Comparison of ENCODE assay signal across 1 cellular context in genomic region chr14:104680806-104681688, GRCh38.
TF ChIP-seq lines count a peak whose summit lies in the region.

No MANE protein-coding gene starts in this region.

TF ChIP-seq in GM12878, 131 proteins besides CTCF, POLR2A, EP300 and RAD21 (continued from another document and continues in another):
- peak; percentile 56; the same call in 1 of the 2 replicates for TF ChIP-seq IRF4 (IDR thresholded peaks at IDR 0.05; ENCODE audit: low read depth, low read length)
- TF ChIP-seq RB1 (IDR thresholded peaks at IDR 0.05; ENCODE audit: borderline replicate concordance), result no peak
- TF ChIP-seq, protein P1, sequence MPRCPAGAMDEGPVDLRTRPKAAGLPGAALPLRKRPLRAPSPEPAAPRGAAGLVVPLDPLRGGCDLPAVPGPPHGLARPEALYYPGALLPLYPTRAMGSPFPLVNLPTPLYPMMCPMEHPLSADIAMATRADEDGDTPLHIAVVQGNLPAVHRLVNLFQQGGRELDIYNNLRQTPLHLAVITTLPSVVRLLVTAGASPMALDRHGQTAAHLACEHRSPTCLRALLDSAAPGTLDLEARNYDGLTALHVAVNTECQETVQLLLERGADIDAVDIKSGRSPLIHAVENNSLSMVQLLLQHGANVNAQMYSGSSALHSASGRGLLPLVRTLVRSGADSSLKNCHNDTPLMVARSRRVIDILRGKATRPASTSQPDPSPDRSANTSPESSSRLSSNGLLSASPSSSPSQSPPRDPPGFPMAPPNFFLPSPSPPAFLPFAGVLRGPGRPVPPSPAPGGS (IDR thresholded peaks at IDR 0.05; ENCODE audit: borderline replicate concordance, insufficient read depth, low read depth, low read length, poor library complexity, severe bottlenecking), result no peak
- TF ChIP-seq, protein P2, sequence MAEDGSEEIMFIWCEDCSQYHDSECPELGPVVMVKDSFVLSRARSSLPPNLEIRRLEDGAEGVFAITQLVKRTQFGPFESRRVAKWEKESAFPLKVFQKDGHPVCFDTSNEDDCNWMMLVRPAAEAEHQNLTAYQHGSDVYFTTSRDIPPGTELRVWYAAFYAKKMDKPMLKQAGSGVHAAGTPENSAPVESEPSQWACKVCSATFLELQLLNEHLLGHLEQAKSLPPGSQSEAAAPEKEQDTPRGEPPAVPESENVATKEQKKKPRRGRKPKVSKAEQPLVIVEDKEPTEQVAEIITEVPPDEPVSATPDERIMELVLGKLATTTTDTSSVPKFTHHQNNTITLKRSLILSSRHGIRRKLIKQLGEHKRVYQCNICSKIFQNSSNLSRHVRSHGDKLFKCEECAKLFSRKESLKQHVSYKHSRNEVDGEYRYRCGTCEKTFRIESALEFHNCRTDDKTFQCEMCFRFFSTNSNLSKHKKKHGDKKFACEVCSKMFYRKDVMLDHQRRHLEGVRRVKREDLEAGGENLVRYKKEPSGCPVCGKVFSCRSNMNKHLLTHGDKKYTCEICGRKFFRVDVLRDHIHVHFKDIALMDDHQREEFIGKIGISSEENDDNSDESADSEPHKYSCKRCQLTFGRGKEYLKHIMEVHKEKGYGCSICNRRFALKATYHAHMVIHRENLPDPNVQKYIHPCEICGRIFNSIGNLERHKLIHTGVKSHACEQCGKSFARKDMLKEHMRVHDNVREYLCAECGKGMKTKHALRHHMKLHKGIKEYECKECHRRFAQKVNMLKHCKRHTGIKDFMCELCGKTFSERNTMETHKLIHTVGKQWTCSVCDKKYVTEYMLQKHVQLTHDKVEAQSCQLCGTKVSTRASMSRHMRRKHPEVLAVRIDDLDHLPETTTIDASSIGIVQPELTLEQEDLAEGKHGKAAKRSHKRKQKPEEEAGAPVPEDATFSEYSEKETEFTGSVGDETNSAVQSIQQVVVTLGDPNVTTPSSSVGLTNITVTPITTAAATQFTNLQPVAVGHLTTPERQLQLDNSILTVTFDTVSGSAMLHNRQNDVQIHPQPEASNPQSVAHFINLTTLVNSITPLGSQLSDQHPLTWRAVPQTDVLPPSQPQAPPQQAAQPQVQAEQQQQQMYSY (CRISPR knock-in tag; IDR thresholded peaks at IDR 0.05), result no peak
- TF ChIP-seq POLR2AphosphoS5 (IDR thresholded peaks at IDR 0.05; ENCODE audit: low read length), result no peak
- TF ChIP-seq, protein P3, sequence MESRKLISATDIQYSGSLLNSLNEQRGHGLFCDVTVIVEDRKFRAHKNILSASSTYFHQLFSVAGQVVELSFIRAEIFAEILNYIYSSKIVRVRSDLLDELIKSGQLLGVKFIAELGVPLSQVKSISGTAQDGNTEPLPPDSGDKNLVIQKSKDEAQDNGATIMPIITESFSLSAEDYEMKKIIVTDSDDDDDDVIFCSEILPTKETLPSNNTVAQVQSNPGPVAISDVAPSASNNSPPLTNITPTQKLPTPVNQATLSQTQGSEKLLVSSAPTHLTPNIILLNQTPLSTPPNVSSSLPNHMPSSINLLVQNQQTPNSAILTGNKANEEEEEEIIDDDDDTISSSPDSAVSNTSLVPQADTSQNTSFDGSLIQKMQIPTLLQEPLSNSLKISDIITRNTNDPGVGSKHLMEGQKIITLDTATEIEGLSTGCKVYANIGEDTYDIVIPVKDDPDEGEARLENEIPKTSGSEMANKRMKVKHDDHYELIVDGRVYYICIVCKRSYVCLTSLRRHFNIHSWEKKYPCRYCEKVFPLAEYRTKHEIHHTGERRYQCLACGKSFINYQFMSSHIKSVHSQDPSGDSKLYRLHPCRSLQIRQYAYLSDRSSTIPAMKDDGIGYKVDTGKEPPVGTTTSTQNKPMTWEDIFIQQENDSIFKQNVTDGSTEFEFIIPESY (IDR thresholded peaks at IDR 0.05), result no peak
- TF ChIP-seq, protein P4, sequence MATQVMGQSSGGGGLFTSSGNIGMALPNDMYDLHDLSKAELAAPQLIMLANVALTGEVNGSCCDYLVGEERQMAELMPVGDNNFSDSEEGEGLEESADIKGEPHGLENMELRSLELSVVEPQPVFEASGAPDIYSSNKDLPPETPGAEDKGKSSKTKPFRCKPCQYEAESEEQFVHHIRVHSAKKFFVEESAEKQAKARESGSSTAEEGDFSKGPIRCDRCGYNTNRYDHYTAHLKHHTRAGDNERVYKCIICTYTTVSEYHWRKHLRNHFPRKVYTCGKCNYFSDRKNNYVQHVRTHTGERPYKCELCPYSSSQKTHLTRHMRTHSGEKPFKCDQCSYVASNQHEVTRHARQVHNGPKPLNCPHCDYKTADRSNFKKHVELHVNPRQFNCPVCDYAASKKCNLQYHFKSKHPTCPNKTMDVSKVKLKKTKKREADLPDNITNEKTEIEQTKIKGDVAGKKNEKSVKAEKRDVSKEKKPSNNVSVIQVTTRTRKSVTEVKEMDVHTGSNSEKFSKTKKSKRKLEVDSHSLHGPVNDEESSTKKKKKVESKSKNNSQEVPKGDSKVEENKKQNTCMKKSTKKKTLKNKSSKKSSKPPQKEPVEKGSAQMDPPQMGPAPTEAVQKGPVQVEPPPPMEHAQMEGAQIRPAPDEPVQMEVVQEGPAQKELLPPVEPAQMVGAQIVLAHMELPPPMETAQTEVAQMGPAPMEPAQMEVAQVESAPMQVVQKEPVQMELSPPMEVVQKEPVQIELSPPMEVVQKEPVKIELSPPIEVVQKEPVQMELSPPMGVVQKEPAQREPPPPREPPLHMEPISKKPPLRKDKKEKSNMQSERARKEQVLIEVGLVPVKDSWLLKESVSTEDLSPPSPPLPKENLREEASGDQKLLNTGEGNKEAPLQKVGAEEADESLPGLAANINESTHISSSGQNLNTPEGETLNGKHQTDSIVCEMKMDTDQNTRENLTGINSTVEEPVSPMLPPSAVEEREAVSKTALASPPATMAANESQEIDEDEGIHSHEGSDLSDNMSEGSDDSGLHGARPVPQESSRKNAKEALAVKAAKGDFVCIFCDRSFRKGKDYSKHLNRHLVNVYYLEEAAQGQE (IDR thresholded peaks at IDR 0.05; ENCODE audit: low read depth, low read length), result no peak
- TF ChIP-seq POLR2AphosphoS2 (IDR thresholded peaks at IDR 0.05; ENCODE audit: low read depth, low read length), result no peak
- no peak for TF ChIP-seq TCF12 (IDR thresholded peaks at IDR 0.05; ENCODE audit: low read depth, low read length)
- no peak for TF ChIP-seq ZNF384 (IDR thresholded peaks at IDR 0.05; ENCODE audit: borderline replicate concordance, low read depth, low read length)
- no peak for TF ChIP-seq KDM1A (IDR thresholded peaks at IDR 0.05; ENCODE audit: borderline replicate concordance)
- TF ChIP-seq DPF2 (IDR thresholded peaks at IDR 0.05), result peak; percentile 67; the same call in 1 of the 2 replicates
- TF ChIP-seq LARP7 (IDR thresholded peaks at IDR 0.05), result no peak
- no peak for TF ChIP-seq BACH1 (IDR thresholded peaks at IDR 0.05; ENCODE audit: borderline replicate concordance)
- TF ChIP-seq, protein P5, sequence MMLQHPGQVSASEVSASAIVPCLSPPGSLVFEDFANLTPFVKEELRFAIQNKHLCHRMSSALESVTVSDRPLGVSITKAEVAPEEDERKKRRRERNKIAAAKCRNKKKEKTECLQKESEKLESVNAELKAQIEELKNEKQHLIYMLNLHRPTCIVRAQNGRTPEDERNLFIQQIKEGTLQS (IDR thresholded peaks at IDR 0.05; ENCODE audit: borderline replicate concordance, extremely low read depth, low read depth, low read length), result no peak
- no peak for TF ChIP-seq CBFB (IDR thresholded peaks at IDR 0.05; ENCODE audit: low read depth)
- TF ChIP-seq SPI1 (IDR thresholded peaks at IDR 0.05; ENCODE audit: borderline replicate concordance, insufficient read depth, low read depth, low read length), result 0 out of 2 replicates have a peak, but pooled peaks have one; percentile 22
- TF ChIP-seq SIN3A (IDR thresholded peaks at IDR 0.05; ENCODE audit: low read depth, low read length), result no peak
- TF ChIP-seq FOXM1 (IDR thresholded peaks at IDR 0.05; ENCODE audit: low read depth, low read length), result no peak
- no peak for TF ChIP-seq BMI1 (IDR thresholded peaks at IDR 0.05; ENCODE audit: borderline replicate concordance)
- no peak for TF ChIP-seq NRF1 (conservative IDR thresholded peaks at IDR 0.05; ENCODE audit: low read depth, low read length)
- TF ChIP-seq, protein P6, sequence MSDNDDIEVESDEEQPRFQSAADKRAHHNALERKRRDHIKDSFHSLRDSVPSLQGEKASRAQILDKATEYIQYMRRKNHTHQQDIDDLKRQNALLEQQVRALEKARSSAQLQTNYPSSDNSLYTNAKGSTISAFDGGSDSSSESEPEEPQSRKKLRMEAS (IDR thresholded peaks at IDR 0.05; ENCODE audit: low read depth, low read length), result 0 out of 2 replicates have a peak, but pooled peaks have one; percentile 18
- TF ChIP-seq KAT2A (conservative IDR thresholded peaks at IDR 0.05; ENCODE audit: control insufficient read depth, low read depth, low read length), result no peak
- TF ChIP-seq WRNIP1 (IDR thresholded peaks at IDR 0.05; ENCODE audit: borderline replicate concordance, low read depth, low read length), result no peak
- no peak for TF ChIP-seq HDAC2 (IDR thresholded peaks at IDR 0.05)
- no peak for TF ChIP-seq RBBP5 (conservative IDR thresholded peaks at IDR 0.05)
- TF ChIP-seq JUNB (IDR thresholded peaks at IDR 0.05), result no peak
- no peak for TF ChIP-seq CHD1 (IDR thresholded peaks at IDR 0.05; ENCODE audit: low read depth, low read length)
- no peak for TF ChIP-seq FOS (IDR thresholded peaks at IDR 0.05; ENCODE audit: borderline replicate concordance, extremely low read depth, insufficient read length)
- no peak for TF ChIP-seq PAX8 (IDR thresholded peaks at IDR 0.05)
- no peak for TF ChIP-seq CEBPZ (IDR thresholded peaks at IDR 0.05; ENCODE audit: low read depth, low read length)
- no peak for TF ChIP-seq PML (IDR thresholded peaks at IDR 0.05; ENCODE audit: low read length)
- TF ChIP-seq ZSCAN29 (IDR thresholded peaks at IDR 0.05), result no peak
- no peak for TF ChIP-seq SREBF1 (IDR thresholded peaks at IDR 0.05; ENCODE audit: low read length)
- TF ChIP-seq ESRRA (IDR thresholded peaks at IDR 0.05; ENCODE audit: low read length), result no peak
- TF ChIP-seq, protein P7, sequence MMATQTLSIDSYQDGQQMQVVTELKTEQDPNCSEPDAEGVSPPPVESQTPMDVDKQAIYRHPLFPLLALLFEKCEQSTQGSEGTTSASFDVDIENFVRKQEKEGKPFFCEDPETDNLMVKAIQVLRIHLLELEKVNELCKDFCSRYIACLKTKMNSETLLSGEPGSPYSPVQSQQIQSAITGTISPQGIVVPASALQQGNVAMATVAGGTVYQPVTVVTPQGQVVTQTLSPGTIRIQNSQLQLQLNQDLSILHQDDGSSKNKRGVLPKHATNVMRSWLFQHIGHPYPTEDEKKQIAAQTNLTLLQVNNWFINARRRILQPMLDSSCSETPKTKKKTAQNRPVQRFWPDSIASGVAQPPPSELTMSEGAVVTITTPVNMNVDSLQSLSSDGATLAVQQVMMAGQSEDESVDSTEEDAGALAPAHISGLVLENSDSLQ (IDR thresholded peaks at IDR 0.05), result no peak
- TF ChIP-seq BHLHE40 (IDR thresholded peaks at IDR 0.05; ENCODE audit: borderline replicate concordance in 1 of 2, low read depth in 2 of 2, low read length in 1 of 2), result peak; percentile 95 to 96
- TF ChIP-seq ZZZ3 (IDR thresholded peaks at IDR 0.05; ENCODE audit: control insufficient read depth, insufficient read length, low read depth), result no peak
- TF ChIP-seq, protein P8, sequence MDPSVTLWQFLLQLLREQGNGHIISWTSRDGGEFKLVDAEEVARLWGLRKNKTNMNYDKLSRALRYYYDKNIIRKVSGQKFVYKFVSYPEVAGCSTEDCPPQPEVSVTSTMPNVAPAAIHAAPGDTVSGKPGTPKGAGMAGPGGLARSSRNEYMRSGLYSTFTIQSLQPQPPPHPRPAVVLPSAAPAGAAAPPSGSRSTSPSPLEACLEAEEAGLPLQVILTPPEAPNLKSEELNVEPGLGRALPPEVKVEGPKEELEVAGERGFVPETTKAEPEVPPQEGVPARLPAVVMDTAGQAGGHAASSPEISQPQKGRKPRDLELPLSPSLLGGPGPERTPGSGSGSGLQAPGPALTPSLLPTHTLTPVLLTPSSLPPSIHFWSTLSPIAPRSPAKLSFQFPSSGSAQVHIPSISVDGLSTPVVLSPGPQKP (IDR thresholded peaks at IDR 0.05; ENCODE audit: low read depth, low read length), result no peak
- no peak for TF ChIP-seq CBX5 (IDR thresholded peaks at IDR 0.05; ENCODE audit: low read depth)
- no peak for TF ChIP-seq TAF1 (IDR thresholded peaks at IDR 0.05; ENCODE audit: borderline replicate concordance, low read depth, low read length)
- peak; percentile 49; the same call in 1 of the 2 replicates for TF ChIP-seq NR2F1 (conservative IDR thresholded peaks at IDR 0.05)
- TF ChIP-seq SUZ12 (IDR thresholded peaks at IDR 0.05; ENCODE audit: unreplicated experiment), result no peak
- TF ChIP-seq MXI1 (IDR thresholded peaks at IDR 0.05; ENCODE audit: low read depth, low read length), result no peak
- TF ChIP-seq SREBF2 (IDR thresholded peaks at IDR 0.05; ENCODE audit: low read length), result no peak
- TF ChIP-seq YBX1 (IDR thresholded peaks at IDR 0.05), result no peak
- no peak for TF ChIP-seq HCFC1 (IDR thresholded peaks at IDR 0.05; ENCODE audit: low read length)
- TF ChIP-seq SMC3 (IDR thresholded peaks at IDR 0.05; ENCODE audit: borderline replicate concordance, low read length), result no peak; the same call in 1 of the 2 replicates
